In genomic region chr2:64243081-64244048, GRCh38 we compare ENCODE assay signal across 12 cellular contexts.
"Had no signal": no experiment of that assay in that cellular context is flagged by ENCODE, and none has a peak within 500 bp of the region (broad histone marks: within the 10 kb centered on the region; RNA-seq: fewer than 3 reads in every experiment).

No MANE protein-coding gene starts in this region.

- H3K4me3 ChIP-seq: body of pancreas, dorsolateral prefrontal cortex, testis had no signal

- H3K4me1 ChIP-seq: body of pancreas, testis had no signal

- H3K27me3 ChIP-seq: body of pancreas, dorsolateral prefrontal cortex, testis had no signal

- H3K9me3 ChIP-seq: body of pancreas, SK-N-SH, testis had no signal

- DNase-seq: activated CD4-positive, alpha-beta T cell treated with anti-CD3 and anti-CD28 coated beads, Interleukin-2, amount 50 U/mL, for 1 hour; amniotic stem cell; body of pancreas; dorsolateral prefrontal cortex; hippocampal formation; SK-N-SH; stimulated activated CD4-positive, alpha-beta T cell treated with anti-CD3 and anti-CD28 coated beads, Interleukin-4, amount 100 ng/mL, for 1 hour; stimulated activated CD8-positive, alpha-beta memory T cell treated with anti-CD3 and anti-CD28 coated beads, Interleukin-4, amount 100 ng/mL, for 48 hours; testis had no signal

- ATAC-seq: body of pancreas; natural killer cell treated with Interleukin-12 subunit alpha and Interleukin-12 subunit beta and Interleukin-15 and Interleukin-18, amount 100 ng/mL, for 72 hours; sciatic nerve; WTC11 had no signal

- H3K27ac ChIP-seq: body of pancreas, dorsolateral prefrontal cortex, testis had no signal
